ENCODE assay signal across 10 cellular contexts in genomic region chrX:45714864-45715263, GRCh38.
DNase-seq lines count a peak whose midpoint lies in the region; ATAC-seq and TF ChIP-seq lines count a peak whose summit lies in the region.
"Had no signal": no experiment of that assay in that cellular context is flagged by ENCODE, and none has a peak within 500 bp of the region (broad histone marks: within the 10 kb centered on the region; RNA-seq: fewer than 3 reads in every experiment).

No MANE protein-coding gene starts in this region.

- no peaks in the 10 kb centered on the region for H3K27me3 ChIP-seq in MG63
- no peaks in the 10 kb centered on the region for H3K27me3 ChIP-seq in tibial nerve

- H3K9me3 ChIP-seq in MG63: no peaks in the 10 kb centered on the region
- no peaks in the 10 kb centered on the region for H3K9me3 ChIP-seq in tibial nerve

- 49 to 60% methylated on average over 3 of the region's 3 CpGs for WGBS in tibial nerve, 2 donors

- no peak for TF ChIP-seq POLR2A in tibial nerve (IDR thresholded peaks at IDR 0.05)

- H3K4me1 ChIP-seq in tibial nerve: peaks cover 0 to 4% (median 2%) of the 10 kb centered on the region in 4 donors

- ATAC-seq in GM21619 (IDR thresholded peaks at IDR 0.05; ENCODE audit: unreplicated experiment): no peak

- H3K4me3 ChIP-seq in MG63: no peak overlapping the region
- H3K4me3 ChIP-seq in choroid plexus epithelial cell (ENCODE audit: low read depth, low read length): no peak overlapping the region
- no peak overlapping the region for H3K4me3 ChIP-seq in tibial nerve

- H3K27ac ChIP-seq in tibial nerve: no peak overlapping the region
- H3K27ac ChIP-seq: KMS-11 had no signal

- DNase-seq in activated CD4-positive, alpha-beta T cell treated with anti-CD3 and anti-CD28 coated beads for 4 hours: peak; percentile 4 to 16
- no peak for DNase-seq in activated CD4-positive, alpha-beta T cell treated with anti-CD3 and anti-CD28 coated beads for 1 hour
- DNase-seq in MG63: peak; percentile 41
- DNase-seq in choroid plexus epithelial cell (ENCODE audit: low read depth): peak; percentile 52
- peak in 2 of 3 experiments; percentile 10 to 15 for DNase-seq in stimulated activated CD4-positive, alpha-beta T cell treated with anti-CD3 and anti-CD28 coated beads, TNF-alpha, amount 100 ng/mL, for 24 hours (ENCODE audit: low read depth in 3 of 3)
- DNase-seq in tibial nerve (ENCODE audit: low spot score in 2 of 2): no peak
- DNase-seq in mesenteric fat pad (ENCODE audit: low spot score): no peak
- DNase-seq: activated CD4-positive, CD25-positive, alpha-beta regulatory T cell had no signal

- no peak for TF ChIP-seq CTCF in choroid plexus epithelial cell (conservative IDR thresholded peaks at IDR 0.05; ENCODE audit: low read depth, low read length)
- TF ChIP-seq CTCF in tibial nerve (IDR thresholded peaks at IDR 0.05): no peak

- no peaks in the 10 kb centered on the region for H3K36me3 ChIP-seq in MG63
- no peaks in the 10 kb centered on the region for H3K36me3 ChIP-seq in tibial nerve

- TF ChIP-seq EP300 in tibial nerve (IDR thresholded peaks at IDR 0.05): peak in 1 of 2 donors; percentile 44

Comparison
In these comparisons a context has a peak if more than half of its experiments do, and no peak if none do; other contexts are left out.
1. DNase-seq: peak in activated CD4-positive, alpha-beta T cell treated with anti-CD3 and anti-CD28 coated beads for 4 hours (2 of 2), MG63 (single experiment), choroid plexus epithelial cell (single experiment) and stimulated activated CD4-positive, alpha-beta T cell treated with anti-CD3 and anti-CD28 coated beads, TNF-alpha, amount 100 ng/mL, for 24 hours (2 of 3); none in activated CD4-positive, alpha-beta T cell treated with anti-CD3 and anti-CD28 coated beads for 1 hour (single experiment), tibial nerve (0 of 2) and mesenteric fat pad (single experiment).